8 cellular contexts compared by ENCODE assay signal in the genomic region with DNA sequence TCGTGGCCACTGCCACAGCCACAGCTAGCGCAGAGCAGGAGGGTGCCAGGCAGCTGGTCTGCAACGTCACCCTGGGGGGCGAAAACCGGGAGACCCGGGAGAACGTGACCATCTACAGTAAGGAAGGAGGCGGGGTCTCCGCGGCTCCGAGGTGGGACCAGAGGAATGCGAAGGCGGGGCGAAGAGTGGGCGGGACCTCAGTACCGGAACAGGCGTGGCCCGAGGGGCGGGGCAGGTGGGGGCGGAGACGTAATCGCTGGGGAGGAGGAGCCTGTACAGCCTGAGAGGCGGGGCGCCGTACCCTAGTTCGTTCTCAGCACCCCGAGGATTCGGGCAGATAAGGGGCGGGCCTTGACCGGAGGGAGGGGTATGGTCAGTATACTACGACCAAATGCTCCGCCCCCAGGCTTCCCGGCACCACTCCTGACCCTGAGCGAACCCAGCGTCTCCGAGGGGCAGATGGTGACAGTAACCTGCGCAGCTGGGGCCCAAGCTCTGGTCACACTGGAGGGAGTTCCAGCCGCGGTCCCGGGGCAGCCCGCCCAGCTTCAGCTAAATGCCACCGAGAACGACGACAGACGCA. TPM values are rescaled to one million over a fixed set of nuclear protein-coding genes. Genes with fewer than 3 reads are reported as not detected.
DNase-seq lines count a peak whose midpoint lies in the region; ATAC-seq and TF ChIP-seq lines count a peak whose summit lies in the region.

No MANE protein-coding gene starts in this region.

- H3K79me2 ChIP-seq in trophoblast cell (ENCODE audit: control insufficient read depth, insufficient read depth, low read length, poor library complexity) = no peaks in the 10 kb centered on the region

- WGBS in trophoblast cell (ENCODE audit: extremely low coverage, insufficient coverage, insufficient read length) = no CpG with 5 or more reads among the region's 45 CpGs

- CTCF ChIA-PET in activated naive CD4-positive, alpha-beta T cell treated with anti-CD3 and anti-CD28 coated beads for 36 hours (lab: Charles Lee) = interaction anchor here (1.0 to 1.7 kb wide), 4 partner anchors 21 to 98 kb away, joined by 3 to 11 read pairs (median 7); a partner anchor contains a TSS

- peaks cover 77% of the 10 kb centered on the region for H3K27me3 Mint-ChIP-seq in activated naive CD4-positive, alpha-beta T cell treated with anti-CD3 and anti-CD28 coated beads for 36 hours (ENCODE audit: low read depth)

- H3K4me2 ChIP-seq in trophoblast cell (ENCODE audit: low read length) = peak overlapping the region; percentile 17

- no peak overlapping the region for H3K9ac ChIP-seq in trophoblast cell (ENCODE audit: low read length)

- H3K9me3 Mint-ChIP-seq in activated naive CD4-positive, alpha-beta T cell treated with anti-CD3 and anti-CD28 coated beads for 36 hours = no peaks in the 10 kb centered on the region

- peak; percentile 47 for ATAC-seq in HG03095 (IDR thresholded peaks at IDR 0.05; ENCODE audit: unreplicated experiment)
- ATAC-seq in RWPE2 (ENCODE audit: low read depth) = peak; percentile 32
- peak; percentile 63 for ATAC-seq in Right ventricle myocardium inferior

- H3K9me3 ChIP-seq in RWPE2 (ENCODE audit: severe bottlenecking) = no peaks in the 10 kb centered on the region
- peaks cover 54% of the 10 kb centered on the region for H3K9me3 ChIP-seq in trophoblast cell (ENCODE audit: insufficient read depth, low read depth, low read length)

- TF ChIP-seq CTCF in GM10266 (IDR thresholded peaks at IDR 0.05; ENCODE audit: control insufficient read depth, insufficient read depth, low read depth, missing control alignments) (no peak), RWPE2 (IDR thresholded peaks at IDR 0.05; ENCODE audit: poor library complexity, severe bottlenecking) (no peak)

- no peak overlapping the region for H2BK5ac ChIP-seq in trophoblast cell (ENCODE audit: low read depth, low read length, poor library complexity)

- H3K4me1 ChIP-seq in RWPE2 (ENCODE audit: insufficient read depth, poor library complexity, severe bottlenecking) (peaks cover 7% of the 10 kb centered on the region), trophoblast cell (ENCODE audit: control insufficient read depth in 1 of 2, insufficient read depth in 2 of 2, low read length in 2 of 2) (peaks cover 16 to 38% of the 10 kb centered on the region in 2 experiments)

- H2BK12ac ChIP-seq in trophoblast cell (ENCODE audit: low read length) = no peak overlapping the region

- H3K4me1 Mint-ChIP-seq in activated naive CD4-positive, alpha-beta T cell treated with anti-CD3 and anti-CD28 coated beads for 36 hours (ENCODE audit: low read depth) = peaks cover 66% of the 10 kb centered on the region

- no peak overlapping the region for H2AFZ ChIP-seq in trophoblast cell (ENCODE audit: insufficient read depth, low read length, poor library complexity)

- no peak overlapping the region for H3K18ac ChIP-seq in trophoblast cell (ENCODE audit: low read length)

- H3K27ac ChIP-seq in RWPE2 (ENCODE audit: poor library complexity, severe bottlenecking) (no peak overlapping the region), trophoblast cell (ENCODE audit: low read depth, low read length) (no peak overlapping the region)

- H3K36me3 ChIP-seq in RWPE2 (ENCODE audit: low read depth) = peaks cover 7% of the 10 kb centered on the region; the same call in 1 of the 2 replicates
- no peaks in the 10 kb centered on the region for H3K36me3 ChIP-seq in trophoblast cell (ENCODE audit: control insufficient read depth in 1 of 2, insufficient read depth in 2 of 2, low read length in 2 of 2)

- no peaks in the 10 kb centered on the region for H3K27me3 ChIP-seq in RWPE2 (ENCODE audit: insufficient read depth, poor library complexity, severe bottlenecking)
- H3K27me3 ChIP-seq in trophoblast cell (ENCODE audit: insufficient read depth, low read length) = peaks cover 94% of the 10 kb centered on the region

- no peak overlapping the region for H3K14ac ChIP-seq in trophoblast cell (ENCODE audit: low read length)

- H3K27ac Mint-ChIP-seq in activated naive CD4-positive, alpha-beta T cell treated with anti-CD3 and anti-CD28 coated beads for 36 hours = no peak overlapping the region

- H4K8ac ChIP-seq in trophoblast cell (ENCODE audit: low read depth, low read length) = no peak overlapping the region

- H3K4me3 Mint-ChIP-seq in activated naive CD4-positive, alpha-beta T cell treated with anti-CD3 and anti-CD28 coated beads for 36 hours = peak overlapping the region; percentile 52

- H3K4me3 ChIP-seq in RWPE2 (ENCODE audit: severe bottlenecking) (peak overlapping the region; percentile 47), trophoblast cell (ENCODE audit: low read depth, low read length) (no peak overlapping the region)

- no peak overlapping the region for H3K4ac ChIP-seq in trophoblast cell (ENCODE audit: low read depth, low read length)

- no peak overlapping the region for H2AK5ac ChIP-seq in trophoblast cell (ENCODE audit: low read length)

- DNase-seq in GM10266 (ENCODE audit: extremely low spot score) (peak; percentile 95), RWPE2 (ENCODE audit: low spot score) (no peak), Right ventricle myocardium inferior (ENCODE audit: missing footprints) (peak; percentile 91), trophoblast cell (peak in 1 of 2 donors; percentile 68), RKO (ENCODE audit: low spot score) (no peak), NCI-H2107 treated with DMSO at 0.1 percent for 48 hours (lab: John Stamatoyannopoulos, UW; ENCODE audit: unreplicated experiment) (no peak)
- peak; percentile 80 for DNase-seq in activated naive CD4-positive, alpha-beta T cell treated with anti-CD3 and anti-CD28 coated beads for 36 hours

- no peak overlapping the region for H4K91ac ChIP-seq in trophoblast cell (ENCODE audit: low read depth, low read length)

- no peak overlapping the region for H4K12ac ChIP-seq in trophoblast cell (ENCODE audit: low read depth, low read length)

- H3K23ac ChIP-seq in trophoblast cell (ENCODE audit: low read length) = no peak overlapping the region

- H3K36me3 Mint-ChIP-seq in activated naive CD4-positive, alpha-beta T cell treated with anti-CD3 and anti-CD28 coated beads for 36 hours (ENCODE audit: low read depth) = peaks cover 1% of the 10 kb centered on the region

- intact Hi-C loops in activated naive CD4-positive, alpha-beta T cell treated with anti-CD3 and anti-CD28 coated beads for 36 hours (cut with micrococcal nuclease) = no loop called here
- intact Hi-C loops in Right ventricle myocardium inferior (cut with DNase I) = no loop called here

- no peaks in the 10 kb centered on the region for H3K79me1 ChIP-seq in trophoblast cell (ENCODE audit: low read length)

- no peak overlapping the region for H2BK120ac ChIP-seq in trophoblast cell (ENCODE audit: insufficient read depth, low read length, poor library complexity)

RNA-seq across cellular contexts. Expression of a gene that starts 2.5 kb away (rescaled TPM):
- total RNA-seq in activated naive CD4-positive, alpha-beta T cell treated with anti-CD3 and anti-CD28 coated beads for 36 hours = under 1 TPM; 0.72 to 0.81 TPM
- 0.38 TPM for total RNA-seq in Right ventricle myocardium inferior
- polyA plus RNA-seq in trophoblast cell (2013) = 0.15 and 0.17 TPM in 2 replicates

RNA-seq across cellular contexts. Expression of a gene that starts 5.5 kb away (rescaled TPM):
- not detected for total RNA-seq in activated naive CD4-positive, alpha-beta T cell treated with anti-CD3 and anti-CD28 coated beads for 36 hours
- 0.30 TPM for total RNA-seq in Right ventricle myocardium inferior
- polyA plus RNA-seq in trophoblast cell (2013) = 0.03 and 0.07 TPM in 2 replicates

RNA-seq across cellular contexts. Expression of a gene that starts 17.3 kb away (rescaled TPM):
- 1 to 10 TPM in 1 of 2 experiments, under 1 TPM in 1; 0.86 to 1.1 TPM for total RNA-seq in activated naive CD4-positive, alpha-beta T cell treated with anti-CD3 and anti-CD28 coated beads for 36 hours
- 0.65 TPM for total RNA-seq in Right ventricle myocardium inferior
- 1.8 and 1.9 TPM in 2 replicates for polyA plus RNA-seq in trophoblast cell (2013)

RNA-seq across cellular contexts. Expression of a gene that starts 21.4 kb away (rescaled TPM):
- total RNA-seq in activated naive CD4-positive, alpha-beta T cell treated with anti-CD3 and anti-CD28 coated beads for 36 hours = 10 to 100 TPM; 11.5 to 12.0 TPM
- total RNA-seq in Right ventricle myocardium inferior = 8.6 TPM
- 1.5 and 1.7 TPM in 2 replicates for polyA plus RNA-seq in trophoblast cell (2013)

RNA-seq across cellular contexts. Expression of a gene that starts 23.5 kb away (rescaled TPM):
- total RNA-seq in activated naive CD4-positive, alpha-beta T cell treated with anti-CD3 and anti-CD28 coated beads for 36 hours = 1 to 10 TPM; 9.5 to 9.7 TPM
- total RNA-seq in Right ventricle myocardium inferior = 20.1 TPM
- 11.9 and 12.2 TPM in 2 replicates for polyA plus RNA-seq in trophoblast cell (2013)

Comparison
In these comparisons a context has a peak if more than half of its experiments do, and no peak if none do; other contexts are left out.
1. DNase-seq: peak in GM10266 (single experiment), activated naive CD4-positive, alpha-beta T cell treated with anti-CD3 and anti-CD28 coated beads for 36 hours (single experiment) and Right ventricle myocardium inferior (single experiment); none in RWPE2 (single experiment), RKO (single experiment) and NCI-H2107 treated with DMSO at 0.1 percent for 48 hours (single experiment).
2. Peak in every context shown above with its lines, with median percentiles within 50 percentile points of each other: ATAC-seq.